In genomic region chr6:126804255-126805064, GRCh38 we compare ENCODE assay signal across 10 cellular contexts.
DNase-seq lines count a peak whose midpoint lies in the region; ATAC-seq and TF ChIP-seq lines count a peak whose summit lies in the region.
"Had no signal": no experiment of that assay in that cellular context is flagged by ENCODE, and none has a peak within 500 bp of the region (broad histone marks: within the 10 kb centered on the region; RNA-seq: fewer than 3 reads in every experiment).

No MANE protein-coding gene starts in this region.

- H3K27ac ChIP-seq in SJCRH30 (no peak overlapping the region), parathyroid adenoma (no peak overlapping the region)

- H2AFZ ChIP-seq in parathyroid adenoma: no peak overlapping the region

- DNase-seq in NCI-H2196 (lab: John Stamatoyannopoulos, UW; ENCODE audit: unreplicated experiment): peak; percentile 30
- DNase-seq in NCI-H2196 treated with DMSO at 0.1 percent for 48 hours (lab: John Stamatoyannopoulos, UW; ENCODE audit: unreplicated experiment): no peak
- peak; percentile 74 for DNase-seq in HT-29 (ENCODE audit: low spot score)
- DNase-seq in SJCRH30: peak; percentile 28 to 71
- DNase-seq in fibroblast of pulmonary artery (ENCODE audit: low read depth): peak; percentile 74
- DNase-seq in immature natural killer cell: no peak

- no peak overlapping the region for H3K27ac Mint-ChIP-seq in immature natural killer cell
- H3K27ac Mint-ChIP-seq: stimulated activated naive CD8-positive, alpha-beta T cell treated with anti-CD3 and anti-CD28 coated beads, Interleukin-15, Interleukin-2, amounts not matched to agents 100 ng/mL and 50 ng/mL, for 24 hours had no signal

- H3K36me3 ChIP-seq in SJCRH30: no peaks in the 10 kb centered on the region
- no peaks in the 10 kb centered on the region for H3K36me3 ChIP-seq in parathyroid adenoma (ENCODE audit: control insufficient read depth, insufficient read depth, low read length)

- no peaks in the 10 kb centered on the region for H3K4me1 ChIP-seq in SJCRH30
- H3K4me1 ChIP-seq in parathyroid adenoma: no peaks in the 10 kb centered on the region

- H3K9me3 ChIP-seq in SJCRH30 (replicated peaks) (no peaks in the 10 kb centered on the region), parathyroid adenoma (ENCODE audit: control insufficient read depth, low read length) (no peaks in the 10 kb centered on the region)

- ATAC-seq in GM21529 (IDR thresholded peaks at IDR 0.05; ENCODE audit: unreplicated experiment): peak; percentile 83

- peaks cover 0 to 3% (median 1%) of the 10 kb centered on the region in 3 donors for H3K27me3 Mint-ChIP-seq in immature natural killer cell (ENCODE audit: low read depth in 3 of 3)
- H3K27me3 Mint-ChIP-seq: central memory CD8-positive, alpha-beta T cell had no signal

- no peak overlapping the region for H3K4me3 Mint-ChIP-seq in immature natural killer cell
- H3K4me3 Mint-ChIP-seq: central memory CD8-positive, alpha-beta T cell; stimulated activated naive CD8-positive, alpha-beta T cell treated with anti-CD3 and anti-CD28 coated beads, Interleukin-15, Interleukin-2, amounts not matched to agents 100 ng/mL and 50 ng/mL, for 24 hours had no signal

- H3K4me3 ChIP-seq in SJCRH30 (no peak overlapping the region), fibroblast of pulmonary artery (replicated peaks; ENCODE audit: low read depth, low read length) (no peak overlapping the region), parathyroid adenoma (ENCODE audit: low read depth, low read length) (no peak overlapping the region)

- H3K36me3 Mint-ChIP-seq in immature natural killer cell: no peaks in the 10 kb centered on the region

- H3K4me2 ChIP-seq in parathyroid adenoma (ENCODE audit: low read length): no peak overlapping the region

- peaks cover 0 to 8% (median 2%) of the 10 kb centered on the region in 6 donors for H3K9me3 Mint-ChIP-seq in immature natural killer cell
- H3K9me3 Mint-ChIP-seq: stimulated activated naive CD8-positive, alpha-beta T cell treated with anti-CD3 and anti-CD28 coated beads, Interleukin-15, Interleukin-2, amounts not matched to agents 100 ng/mL and 50 ng/mL, for 24 hours had no signal

- no peaks in the 10 kb centered on the region for H3K79me2 ChIP-seq in parathyroid adenoma

- H3K4me1 Mint-ChIP-seq in immature natural killer cell: no peaks in the 10 kb centered on the region
- H3K4me1 Mint-ChIP-seq: central memory CD8-positive, alpha-beta T cell had no signal

- H3K27me3 ChIP-seq in SJCRH30 (no peaks in the 10 kb centered on the region), parathyroid adenoma (ENCODE audit: control insufficient read depth, insufficient read depth, low read length) (no peaks in the 10 kb centered on the region)

- H3K9ac ChIP-seq in parathyroid adenoma: no peak overlapping the region

- peak; percentile 80 for TF ChIP-seq CTCF in fibroblast of pulmonary artery (IDR thresholded peaks at IDR 0.05; ENCODE audit: low read length, missing control alignments)
- peak; percentile 81 for TF ChIP-seq CTCF in parathyroid adenoma (IDR thresholded peaks at IDR 0.05)

Comparison
In these comparisons a context has a peak if more than half of its experiments do, and no peak if none do; other contexts are left out.
1. DNase-seq: peak in NCI-H2196 (single experiment), HT-29 (single experiment), SJCRH30 (2 of 2) and fibroblast of pulmonary artery (single experiment); none in NCI-H2196 treated with DMSO at 0.1 percent for 48 hours (single experiment) and immature natural killer cell (0 of 3).